ENCODE assay signal across 2 cellular contexts in the genomic region with DNA sequence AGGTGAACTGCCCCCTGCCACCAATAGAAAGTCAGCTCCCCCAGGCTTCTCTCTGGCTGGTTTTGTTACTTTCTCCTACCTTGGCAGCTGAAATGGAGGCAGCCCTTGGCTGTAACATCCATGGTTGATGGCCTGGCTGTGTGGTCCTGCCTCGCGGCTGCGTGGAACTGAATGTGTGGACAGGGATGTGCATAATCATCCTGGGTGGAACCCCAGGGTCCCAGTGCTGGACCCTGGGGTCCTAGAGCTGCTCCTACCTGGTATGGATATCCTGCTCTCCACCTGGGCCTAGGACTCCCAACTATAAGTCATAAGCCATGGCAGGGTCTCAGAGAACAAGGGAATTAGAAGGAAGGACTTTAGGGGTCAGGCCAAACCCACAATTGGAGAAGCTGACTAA.
TF ChIP-seq lines count a peak whose summit lies in the region.

No MANE protein-coding gene starts in this region.

TF ChIP-seq in IMR-90, 13 proteins besides CTCF, POLR2A, EP300 and RAD21:
- TF ChIP-seq RCOR1 (IDR thresholded peaks at IDR 0.05; ENCODE audit: insufficient replicate concordance, low read length) (no peak), CEBPB (IDR thresholded peaks at IDR 0.05; ENCODE audit: low read depth, low read length) (no peak), BHLHE40 (IDR thresholded peaks at IDR 0.05; ENCODE audit: low read depth, low read length) (no peak), CHD1 (IDR thresholded peaks at IDR 0.05; ENCODE audit: low read depth, low read length) (no peak), MAZ (IDR thresholded peaks at IDR 0.05; ENCODE audit: borderline replicate concordance, low read depth, low read length) (no peak), MXI1 (IDR thresholded peaks at IDR 0.05; ENCODE audit: borderline replicate concordance, low read depth, low read length) (no peak), RFX5 (IDR thresholded peaks at IDR 0.05; ENCODE audit: low read depth, low read length) (no peak), FOS (IDR thresholded peaks at IDR 0.05; ENCODE audit: low read depth, low read length) (no peak), NFE2L2 (IDR thresholded peaks at IDR 0.05; ENCODE audit: low read depth, low read length) (no peak)
- TF ChIP-seq, protein P1, sequence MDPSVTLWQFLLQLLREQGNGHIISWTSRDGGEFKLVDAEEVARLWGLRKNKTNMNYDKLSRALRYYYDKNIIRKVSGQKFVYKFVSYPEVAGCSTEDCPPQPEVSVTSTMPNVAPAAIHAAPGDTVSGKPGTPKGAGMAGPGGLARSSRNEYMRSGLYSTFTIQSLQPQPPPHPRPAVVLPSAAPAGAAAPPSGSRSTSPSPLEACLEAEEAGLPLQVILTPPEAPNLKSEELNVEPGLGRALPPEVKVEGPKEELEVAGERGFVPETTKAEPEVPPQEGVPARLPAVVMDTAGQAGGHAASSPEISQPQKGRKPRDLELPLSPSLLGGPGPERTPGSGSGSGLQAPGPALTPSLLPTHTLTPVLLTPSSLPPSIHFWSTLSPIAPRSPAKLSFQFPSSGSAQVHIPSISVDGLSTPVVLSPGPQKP (IDR thresholded peaks at IDR 0.05; ENCODE audit: borderline replicate concordance, low read depth, low read length), result no peak
- TF ChIP-seq, protein P2, sequence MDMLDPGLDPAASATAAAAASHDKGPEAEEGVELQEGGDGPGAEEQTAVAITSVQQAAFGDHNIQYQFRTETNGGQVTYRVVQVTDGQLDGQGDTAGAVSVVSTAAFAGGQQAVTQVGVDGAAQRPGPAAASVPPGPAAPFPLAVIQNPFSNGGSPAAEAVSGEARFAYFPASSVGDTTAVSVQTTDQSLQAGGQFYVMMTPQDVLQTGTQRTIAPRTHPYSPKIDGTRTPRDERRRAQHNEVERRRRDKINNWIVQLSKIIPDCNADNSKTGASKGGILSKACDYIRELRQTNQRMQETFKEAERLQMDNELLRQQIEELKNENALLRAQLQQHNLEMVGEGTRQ (IDR thresholded peaks at IDR 0.05; ENCODE audit: low read depth, low read length), result no peak
TF ChIP-seq in IMR-90: peak in this region for 0.

TF ChIP-seq in K562, 482 proteins besides CTCF, POLR2A, EP300 and RAD21:
- TF ChIP-seq ZNF174 (CRISPR knock-in tag; IDR thresholded peaks at IDR 0.05) (no peak), IFI16 (CRISPR knock-in tag; IDR thresholded peaks at IDR 0.05) (no peak)
- TF ChIP-seq, protein P3, sequence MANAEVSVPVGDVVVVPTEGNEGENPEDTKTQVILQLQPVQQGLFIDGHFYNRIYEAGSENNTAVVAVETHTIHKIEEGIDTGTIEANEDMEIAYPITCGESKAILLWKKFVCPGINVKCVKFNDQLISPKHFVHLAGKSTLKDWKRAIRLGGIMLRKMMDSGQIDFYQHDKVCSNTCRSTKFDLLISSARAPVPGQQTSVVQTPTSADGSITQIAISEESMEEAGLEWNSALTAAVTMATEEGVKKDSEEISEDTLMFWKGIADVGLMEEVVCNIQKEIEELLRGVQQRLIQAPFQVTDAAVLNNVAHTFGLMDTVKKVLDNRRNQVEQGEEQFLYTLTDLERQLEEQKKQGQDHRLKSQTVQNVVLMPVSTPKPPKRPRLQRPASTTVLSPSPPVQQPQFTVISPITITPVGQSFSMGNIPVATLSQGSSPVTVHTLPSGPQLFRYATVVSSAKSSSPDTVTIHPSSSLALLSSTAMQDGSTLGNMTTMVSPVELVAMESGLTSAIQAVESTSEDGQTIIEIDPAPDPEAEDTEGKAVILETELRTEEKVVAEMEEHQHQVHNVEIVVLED (CRISPR knock-in tag; IDR thresholded peaks at IDR 0.05), result no peak
TF ChIP-seq in K562: peak in this region for 0.
